Comparison of ENCODE assay signal across 9 cellular contexts in genomic region chr12:93624595-93625294, GRCh38. TPM values are rescaled to one million over a fixed set of nuclear protein-coding genes. Genes with fewer than 3 reads are reported as not detected.
A peak's percentile ranks its signal among the peaks of the same experiment; 100 is the strongest.
DNase-seq lines count a peak whose midpoint lies in the region; ATAC-seq and TF ChIP-seq lines count a peak whose summit lies in the region.
"Had no signal": no experiment of that assay in that cellular context is flagged by ENCODE, and none has a peak within 500 bp of the region (broad histone marks: within the 10 kb centered on the region; RNA-seq: fewer than 3 reads in every experiment).

No MANE protein-coding gene starts in this region.

- TF ChIP-seq CTCF in PC-9 (conservative IDR thresholded peaks at IDR 0.05) = no peak

- CTCF ChIA-PET in PC-9 (lab: Charles Lee) = interaction anchor here (0.6 kb wide), 1 partner anchor 840 kb away, joined by 12 read pairs; no protein-coding TSS in a partner anchor

- H4K20me1 ChIP-seq in PC-9 (ENCODE audit: insufficient read depth) = no peaks in the 10 kb centered on the region

- DNase-seq in PC-9 (peak; percentile 24 to 95), kidney tubule cell (ENCODE audit: low spot score) (peak; percentile 96), NCI-H146 treated with DMSO at 0.1 percent for 48 hours (lab: John Stamatoyannopoulos, UW; ENCODE audit: unreplicated experiment) (no peak), cerebellum (ENCODE audit: low spot score) (no peak), cardiac septum (ENCODE audit: low spot score) (no peak)
- DNase-seq in stimulated activated CD4-positive, alpha-beta T cell treated with anti-CD3 and anti-CD28 coated beads, Interleukin-12 subunit alpha, Interleukin-12 subunit beta, amount 100 ng/mL, for 4 hours = no peak

- intact Hi-C loops in PC-9 (cut with micrococcal nuclease; ENCODE audit: unreplicated experiment) (loop anchor here (1.0 to 5.0 kb wide), 2 partner anchors 52 to 161 kb away; partner anchors contain the start of gene SOCS2), cardiac septum (cut with DNase I) (no loop called here)

- POLR2A ChIA-PET in PC-9 (lab: Charles Lee; ENCODE audit: unreplicated experiment) = interaction anchor here (0.6 kb wide), 1 partner anchor 119 kb away, joined by 5 read pairs; no protein-coding TSS in a partner anchor

- H3K4me2 ChIP-seq in PC-9 = peak overlapping the region; percentile 71

- H3K27ac ChIP-seq in PC-9 = peak overlapping the region; percentile 94
- H3K27ac ChIP-seq: neutrophil had no signal

- TSS peak; percentile 44 for BruUV-seq in PC-9 (replicated peaks; lab: Mats Ljungman, UMichigan)

- H3F3A ChIP-seq in PC-9 (ENCODE audit: insufficient read depth, low read depth) = peaks cover 22% of the 10 kb centered on the region

- no peaks in the 10 kb centered on the region for H3K36me3 ChIP-seq in PC-9 (ENCODE audit: low read depth)
- H3K36me3 ChIP-seq: neutrophil had no signal

- H3K9me3 ChIP-seq in PC-9 (ENCODE audit: insufficient read depth, low read depth) = no peaks in the 10 kb centered on the region; the same call in 1 of the 2 replicates
- H3K9me3 ChIP-seq: neutrophil had no signal

- H3K9me2 ChIP-seq in PC-9 (ENCODE audit: insufficient read depth) = no peaks in the 10 kb centered on the region

- H2AFZ ChIP-seq in PC-9 = peak overlapping the region; percentile 61; the same call in 1 of the 2 replicates

- H3K79me2 ChIP-seq in PC-9 (ENCODE audit: low read depth) = no peaks in the 10 kb centered on the region

- no peaks in the 10 kb centered on the region for H3K27me3 ChIP-seq in PC-9 (ENCODE audit: insufficient read depth, low read depth)
- H3K27me3 ChIP-seq: neutrophil had no signal

- ATAC-seq in GM18502 (IDR thresholded peaks at IDR 0.05; ENCODE audit: poor library complexity, unreplicated experiment) (peak; percentile 80), HG02571 (IDR thresholded peaks at IDR 0.05; ENCODE audit: unreplicated experiment) (peak; percentile 69)

- H3K4me1 ChIP-seq in PC-9 (replicated peaks; ENCODE audit: insufficient read depth) = peaks cover 26% of the 10 kb centered on the region

- no peak overlapping the region for H3K4me3 ChIP-seq in PC-9

RNA-seq across cellular contexts. Expression of gene SOCS2, which starts 52.3 kb away (rescaled TPM):
- total RNA-seq in PC-9 (2021) = 9.2 and 11.1 TPM in 2 replicates
- 45.9 TPM for total RNA-seq in cerebellum
- total RNA-seq in cardiac septum = 40.3 TPM

RNA-seq across cellular contexts. Expression of gene CRADD, which starts 52.4 kb away (rescaled TPM):
- total RNA-seq in PC-9 (2021) = 7.6 and 9.3 TPM in 2 replicates
- 18.9 TPM for total RNA-seq in cerebellum
- total RNA-seq in cardiac septum = 50.8 TPM

Comparison
In these comparisons a context has a peak if more than half of its experiments do, and no peak if none do; other contexts are left out.
1. DNase-seq: peak in PC-9 (2 of 2) and kidney tubule cell (single experiment); none in stimulated activated CD4-positive, alpha-beta T cell treated with anti-CD3 and anti-CD28 coated beads, Interleukin-12 subunit alpha, Interleukin-12 subunit beta, amount 100 ng/mL, for 4 hours (single experiment), NCI-H146 treated with DMSO at 0.1 percent for 48 hours (single experiment), cerebellum (single experiment) and cardiac septum (single experiment).